ENCODE assay signal across 8 cellular contexts in genomic region chr6:111761783-111762312, GRCh38.
A peak's percentile ranks its signal among the peaks of the same experiment; 100 is the strongest.
DNase-seq lines count a peak whose midpoint lies in the region; ATAC-seq and TF ChIP-seq lines count a peak whose summit lies in the region.

No MANE protein-coding gene starts in this region.

- H3K27me3 ChIP-seq in dorsolateral prefrontal cortex, result no peaks in the 10 kb centered on the region

- no TSS peak for BruUV-seq in OCI-LY7 (replicated peaks; lab: Mats Ljungman, UMichigan)

- TF ChIP-seq CTCF in OCI-LY7 (conservative IDR thresholded peaks at IDR 0.05; ENCODE audit: low read length) (no peak), dorsolateral prefrontal cortex (IDR thresholded peaks at IDR 0.05 in 54 of 56, conservative IDR thresholded peaks at IDR 0.05 in 2 of 56; ENCODE audit: low read depth in 1 of 56, partially characterized antibody in 56 of 56) (no peak), foreskin fibroblast (IDR thresholded peaks at IDR 0.05; ENCODE audit: low read depth, low read length) (no peak)

- H3K36me3 ChIP-seq in OCI-LY7 (ENCODE audit: insufficient read depth, low read length), result peaks cover 10% of the 10 kb centered on the region; the same call in 1 of the 2 replicates

- H4K20me1 ChIP-seq in OCI-LY7 (ENCODE audit: insufficient read depth, low read length), result no peaks in the 10 kb centered on the region

- peaks cover 39 to 58% of the 10 kb centered on the region in 2 donors for H3K36me3 Mint-ChIP-seq in stimulated activated naive B cell treated with anti-CD40 and anti-IgM and Interleukin-4, amounts not matched to agents 10 μg/mL and 1 μg/mL and 100 μg/mL, for 72 hours

- peaks cover 98% of the 10 kb centered on the region for H3K4me1 ChIP-seq in OCI-LY7 (ENCODE audit: insufficient read depth, low read length, poor library complexity, severe bottlenecking)

- no peaks in the 10 kb centered on the region for H3K9me2 ChIP-seq in OCI-LY7 (ENCODE audit: insufficient read depth, low read length)

- peak overlapping the region; percentile 77 for H3K27ac Mint-ChIP-seq in stimulated activated naive B cell treated with anti-CD40 and anti-IgM and Interleukin-4, amounts not matched to agents 10 μg/mL and 1 μg/mL and 100 μg/mL, for 72 hours

- DNase-seq in OCI-LY7 (ENCODE audit: low spot score) (peak; percentile 86), dorsolateral prefrontal cortex (peak in 2 of 10 donors; percentile 40 to 49), foreskin fibroblast (no peak), AG08395 (ENCODE audit: low spot score) (no peak), NCI-H128 (lab: John Stamatoyannopoulos, UW; ENCODE audit: unreplicated experiment) (no peak)
- DNase-seq in stimulated activated naive B cell treated with anti-CD40 and anti-IgM and Interleukin-4, amounts not matched to agents 10 μg/mL and 1 μg/mL and 100 μg/mL, for 72 hours, result peak; percentile 50
- DNase-seq in effector CD4-positive, alpha-beta T cell, result no peak

- H3K9me3 Mint-ChIP-seq in stimulated activated naive B cell treated with anti-CD40 and anti-IgM and Interleukin-4, amounts not matched to agents 10 μg/mL and 1 μg/mL and 100 μg/mL, for 72 hours, result peaks cover 0 to 6% of the 10 kb centered on the region in 2 donors

- no peaks in the 10 kb centered on the region for H3K9me3 ChIP-seq in OCI-LY7 (ENCODE audit: low read length)

- H3K4me1 Mint-ChIP-seq in stimulated activated naive B cell treated with anti-CD40 and anti-IgM and Interleukin-4, amounts not matched to agents 10 μg/mL and 1 μg/mL and 100 μg/mL, for 72 hours, result peaks cover 61 to 92% of the 10 kb centered on the region in 2 donors

- H3K4me3 Mint-ChIP-seq in stimulated activated naive B cell treated with anti-CD40 and anti-IgM and Interleukin-4, amounts not matched to agents 10 μg/mL and 1 μg/mL and 100 μg/mL, for 72 hours, result peak overlapping the region; percentile 57 to 67

- intact Hi-C loops in OCI-LY7 (cut with micrococcal nuclease; ENCODE audit: unreplicated experiment) (loop anchor here (1.0 to 5.0 kb wide), 3 partner anchors 14 to 110 kb away; no protein-coding TSS in a partner anchor), dorsolateral prefrontal cortex (cut with DNase I) (loop anchor here in 1 of 2 donors (5.0 kb wide), 1 partner anchor 45 kb away; no protein-coding TSS in a partner anchor)

- no peaks in the 10 kb centered on the region for H3K27me3 Mint-ChIP-seq in stimulated activated naive B cell treated with anti-CD40 and anti-IgM and Interleukin-4, amounts not matched to agents 10 μg/mL and 1 μg/mL and 100 μg/mL, for 72 hours

- H3K4me3 ChIP-seq in OCI-LY7 (ENCODE audit: low read depth, low read length, poor library complexity, severe bottlenecking) (peak overlapping the region; percentile 51), dorsolateral prefrontal cortex (no peak overlapping the region), foreskin fibroblast (ENCODE audit: low read depth in 1 of 2, low read length in 2 of 2) (no peak overlapping the region)

- H3K79me2 ChIP-seq in OCI-LY7 (ENCODE audit: insufficient read depth, low read depth, low read length), result 0 out of 2 replicates have a peak, but pooled peaks cover 7% of the 10 kb centered on the region

- H3K27ac ChIP-seq in OCI-LY7 (ENCODE audit: low read depth, low read length, poor library complexity, severe bottlenecking) (peak overlapping the region; percentile 96), dorsolateral prefrontal cortex (peak overlapping the region in 57 of 59 donors; percentile 2 to 87 (median 70))

- ATAC-seq in GM21717 (IDR thresholded peaks at IDR 0.05; ENCODE audit: unreplicated experiment), result peak; percentile 64
- peak; percentile 78 to 80 for ATAC-seq in stimulated activated naive B cell treated with anti-CD40 and anti-IgM and Interleukin-4, amounts not matched to agents 10 μg/mL and 1 μg/mL and 100 μg/mL, for 72 hours (replicated peaks)

- H2AFZ ChIP-seq in OCI-LY7 (ENCODE audit: low read length), result peak overlapping the region; percentile 60; the same call in 1 of the 2 replicates

- CTCF ChIA-PET in OCI-LY7 (lab: Charles Lee; ENCODE audit: unreplicated experiment), result interaction anchor here (1.0 to 1.2 kb wide), 2 partner anchors 8 to 9 kb away, joined by 3 read pairs; no protein-coding TSS in a partner anchor

- H3K4me2 ChIP-seq in OCI-LY7 (ENCODE audit: low read length), result peak overlapping the region; percentile 73

- POLR2A ChIA-PET in OCI-LY7 (lab: Charles Lee), result interaction anchor here (0.6 to 4.5 kb wide), 11 partner anchors 8 to 683 kb away, joined by 3 to 42 read pairs (median 3); no protein-coding TSS in a partner anchor

Comparison
In these comparisons a context has a peak if more than half of its experiments do, and no peak if none do; other contexts are left out.
1. DNase-seq: peak in OCI-LY7 (single experiment) and stimulated activated naive B cell treated with anti-CD40 and anti-IgM and Interleukin-4, amounts not matched to agents 10 μg/mL and 1 μg/mL and 100 μg/mL, for 72 hours (single experiment); none in foreskin fibroblast (0 of 2), AG08395 (single experiment), effector CD4-positive, alpha-beta T cell (single experiment) and NCI-H128 (single experiment).